8 cellular contexts compared by ENCODE assay signal in the genomic region with DNA sequence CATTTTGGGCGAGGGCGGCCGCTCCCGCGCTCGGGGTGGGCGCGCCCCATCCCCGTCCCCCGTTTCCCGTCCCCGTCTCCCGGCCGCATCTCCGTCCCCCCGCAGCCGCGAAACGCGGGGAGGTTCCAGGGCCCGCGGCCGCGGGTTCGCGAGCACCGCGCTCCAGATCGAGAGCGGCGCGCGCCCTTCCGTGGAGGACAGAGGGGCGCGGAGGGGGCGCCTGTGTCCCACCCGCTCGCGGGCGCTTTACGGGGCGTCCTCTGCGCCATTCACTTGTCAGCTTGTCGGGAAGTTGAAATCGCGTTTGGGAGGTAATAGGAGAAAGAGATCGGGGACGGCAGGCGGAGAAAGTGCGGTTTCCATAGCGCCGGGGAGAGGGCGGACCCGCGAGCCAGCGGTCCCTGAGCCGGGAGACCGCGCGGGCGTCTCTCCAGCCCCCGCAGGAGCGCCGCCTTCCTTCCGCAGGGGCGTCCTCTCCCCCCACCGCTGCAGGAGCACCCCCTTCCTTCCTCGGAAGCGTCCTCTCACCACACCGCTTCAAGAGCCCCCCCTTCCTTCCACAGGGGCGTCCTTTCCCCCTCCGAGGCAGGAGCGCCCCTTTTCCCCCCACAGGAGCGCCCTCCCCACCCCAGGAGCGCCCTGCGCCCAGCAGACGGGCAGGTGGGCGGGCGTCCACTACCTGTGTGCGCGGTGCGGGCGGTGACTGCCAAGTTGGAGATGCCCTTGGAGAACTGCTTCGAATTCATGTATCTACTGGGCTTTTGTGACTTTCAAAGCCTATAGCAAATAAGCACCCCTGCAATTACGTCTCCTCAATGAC. TPM values are rescaled to one million over a fixed set of nuclear protein-coding genes. Genes with fewer than 3 reads are reported as not detected.
DNase-seq lines count a peak whose midpoint lies in the region; ATAC-seq and TF ChIP-seq lines count a peak whose summit lies in the region.

No MANE protein-coding gene starts in this region.

- DNase-seq in NCI-H2196 (lab: John Stamatoyannopoulos, UW; ENCODE audit: unreplicated experiment) (peak; percentile 23), NCI-H2196 treated with DMSO at 0.1 percent for 48 hours (lab: John Stamatoyannopoulos, UW; ENCODE audit: unreplicated experiment) (no peak), NCI-H510A treated with DMSO at 0.1 percent for 48 hours (lab: John Stamatoyannopoulos, UW) (peak; percentile 43), fibroblast of villous mesenchyme (ENCODE audit: low read depth) (peak; percentile 53), neural progenitor cell (ENCODE audit: low spot score) (peak; percentile 84)
- DNase-seq in activated T-helper 1 cell treated with anti-CD3 and anti-CD28 coated beads, Interleukin-12 subunit alpha, Interleukin-12 subunit beta, Interleukin-2, Interleukin-4 antibody, amounts not matched to agents 30 ng/mL and 10 ng/mL and 1 ng/mL, durations not matched to agents 14 hours and 24 hours and 36 hours (ENCODE audit: low spot score), result peak; percentile 20

- peaks cover 23% of the 10 kb centered on the region for H4K20me1 ChIP-seq in neural progenitor cell (ENCODE audit: low read depth)

- no peaks in the 10 kb centered on the region for H3K9me3 ChIP-seq in neural progenitor cell (ENCODE audit: low read depth)

- H3K36me3 ChIP-seq in neural progenitor cell, result no peaks in the 10 kb centered on the region

- H3K4me3 ChIP-seq in fibroblast of villous mesenchyme (ENCODE audit: low read depth, low read length) (peak overlapping the region; percentile 68), neural progenitor cell (peak overlapping the region; percentile 95)

- H3F3A ChIP-seq in neural progenitor cell (ENCODE audit: low read depth), result peaks cover 21% of the 10 kb centered on the region

- H3K27ac ChIP-seq in neural progenitor cell, result peak overlapping the region; percentile 59

- intact Hi-C loops in activated T-helper 1 cell treated with anti-CD3 and anti-CD28 coated beads, Interleukin-12 subunit alpha, Interleukin-12 subunit beta, Interleukin-2, Interleukin-4 antibody, amounts not matched to agents 30 ng/mL and 10 ng/mL and 1 ng/mL, durations not matched to agents 14 hours and 24 hours and 36 hours (cut with micrococcal nuclease), result loop anchor here (2.0 to 10.0 kb wide), 7 partner anchors 215 to 1520 kb away; partner anchors contain the start of genes NAXD and TNFSF13B

- peak overlapping the region; percentile 98 for H3K4me2 ChIP-seq in neural progenitor cell

- H3K36me3 Mint-ChIP-seq in activated T-helper 1 cell treated with anti-CD3 and anti-CD28 coated beads, Interleukin-12 subunit alpha, Interleukin-12 subunit beta, Interleukin-2, Interleukin-4 antibody, amounts not matched to agents 30 ng/mL and 10 ng/mL and 1 ng/mL, durations not matched to agents 14 hours and 24 hours and 36 hours (ENCODE audit: low read depth), result peaks cover 1% of the 10 kb centered on the region
- peaks cover 3% of the 10 kb centered on the region for H3K36me3 Mint-ChIP-seq in neural progenitor cell

- ATAC-seq in HG02970 (IDR thresholded peaks at IDR 0.05; ENCODE audit: low FRiP score, unreplicated experiment), result peak; percentile 6
- ATAC-seq in HG02610 (IDR thresholded peaks at IDR 0.05; ENCODE audit: unreplicated experiment), result no peak

- H3K79me2 ChIP-seq in neural progenitor cell (ENCODE audit: low read depth), result peaks cover 20% of the 10 kb centered on the region

- H3K27me3 Mint-ChIP-seq in activated T-helper 1 cell treated with anti-CD3 and anti-CD28 coated beads, Interleukin-12 subunit alpha, Interleukin-12 subunit beta, Interleukin-2, Interleukin-4 antibody, amounts not matched to agents 30 ng/mL and 10 ng/mL and 1 ng/mL, durations not matched to agents 14 hours and 24 hours and 36 hours (ENCODE audit: insufficient read depth), result peaks cover 29% of the 10 kb centered on the region
- H3K27me3 Mint-ChIP-seq in neural progenitor cell (ENCODE audit: insufficient read depth, low read depth), result no peaks in the 10 kb centered on the region

- H3K27ac Mint-ChIP-seq in activated T-helper 1 cell treated with anti-CD3 and anti-CD28 coated beads, Interleukin-12 subunit alpha, Interleukin-12 subunit beta, Interleukin-2, Interleukin-4 antibody, amounts not matched to agents 30 ng/mL and 10 ng/mL and 1 ng/mL, durations not matched to agents 14 hours and 24 hours and 36 hours, result peak overlapping the region; percentile 65
- H3K27ac Mint-ChIP-seq in neural progenitor cell, result no peak overlapping the region

- H3K9me3 Mint-ChIP-seq in activated T-helper 1 cell treated with anti-CD3 and anti-CD28 coated beads, Interleukin-12 subunit alpha, Interleukin-12 subunit beta, Interleukin-2, Interleukin-4 antibody, amounts not matched to agents 30 ng/mL and 10 ng/mL and 1 ng/mL, durations not matched to agents 14 hours and 24 hours and 36 hours, result no peaks in the 10 kb centered on the region
- H3K9me3 Mint-ChIP-seq in neural progenitor cell, result no peaks in the 10 kb centered on the region

- H3K27me3 ChIP-seq in neural progenitor cell, result peaks cover 27% of the 10 kb centered on the region

- TF ChIP-seq CTCF in fibroblast of villous mesenchyme (IDR thresholded peaks at IDR 0.05; ENCODE audit: insufficient read depth, low read depth, low read length) (no peak), neural progenitor cell (IDR thresholded peaks at IDR 0.05) (peak; percentile 7)

- peak overlapping the region; percentile 94 for H2AFZ ChIP-seq in neural progenitor cell (replicated peaks)

- peaks cover 12% of the 10 kb centered on the region for H3K4me1 Mint-ChIP-seq in activated T-helper 1 cell treated with anti-CD3 and anti-CD28 coated beads, Interleukin-12 subunit alpha, Interleukin-12 subunit beta, Interleukin-2, Interleukin-4 antibody, amounts not matched to agents 30 ng/mL and 10 ng/mL and 1 ng/mL, durations not matched to agents 14 hours and 24 hours and 36 hours (ENCODE audit: low read depth)
- H3K4me1 Mint-ChIP-seq in neural progenitor cell, result peaks cover 9% of the 10 kb centered on the region

- peak overlapping the region; percentile 55 for H3K9ac ChIP-seq in neural progenitor cell

- H3K4me1 ChIP-seq in neural progenitor cell, result peaks cover 8% of the 10 kb centered on the region

- peak overlapping the region; percentile 78 for H3K4me3 Mint-ChIP-seq in activated T-helper 1 cell treated with anti-CD3 and anti-CD28 coated beads, Interleukin-12 subunit alpha, Interleukin-12 subunit beta, Interleukin-2, Interleukin-4 antibody, amounts not matched to agents 30 ng/mL and 10 ng/mL and 1 ng/mL, durations not matched to agents 14 hours and 24 hours and 36 hours
- peak overlapping the region; percentile 91 for H3K4me3 Mint-ChIP-seq in neural progenitor cell

RNA-seq across cellular contexts. Expression of gene IRS2, which starts 1.0 kb away (rescaled TPM):
- total RNA-seq in activated T-helper 1 cell treated with anti-CD3 and anti-CD28 coated beads, Interleukin-12 subunit alpha, Interleukin-12 subunit beta, Interleukin-2, Interleukin-4 antibody, amounts not matched to agents 30 ng/mL and 10 ng/mL and 1 ng/mL, durations not matched to agents 14 hours and 24 hours and 36 hours, result 3.9 and 4.3 TPM in 2 replicates
- 6.4 and 19.0 TPM in 2 replicates for total RNA-seq in fibroblast of villous mesenchyme
- total RNA-seq in neural progenitor cell (ENCODE audit: low replicate concordance), result 4.2 and 7.2 TPM in 2 replicates
